ENCODE assay signal across 8 cellular contexts in the genomic region with DNA sequence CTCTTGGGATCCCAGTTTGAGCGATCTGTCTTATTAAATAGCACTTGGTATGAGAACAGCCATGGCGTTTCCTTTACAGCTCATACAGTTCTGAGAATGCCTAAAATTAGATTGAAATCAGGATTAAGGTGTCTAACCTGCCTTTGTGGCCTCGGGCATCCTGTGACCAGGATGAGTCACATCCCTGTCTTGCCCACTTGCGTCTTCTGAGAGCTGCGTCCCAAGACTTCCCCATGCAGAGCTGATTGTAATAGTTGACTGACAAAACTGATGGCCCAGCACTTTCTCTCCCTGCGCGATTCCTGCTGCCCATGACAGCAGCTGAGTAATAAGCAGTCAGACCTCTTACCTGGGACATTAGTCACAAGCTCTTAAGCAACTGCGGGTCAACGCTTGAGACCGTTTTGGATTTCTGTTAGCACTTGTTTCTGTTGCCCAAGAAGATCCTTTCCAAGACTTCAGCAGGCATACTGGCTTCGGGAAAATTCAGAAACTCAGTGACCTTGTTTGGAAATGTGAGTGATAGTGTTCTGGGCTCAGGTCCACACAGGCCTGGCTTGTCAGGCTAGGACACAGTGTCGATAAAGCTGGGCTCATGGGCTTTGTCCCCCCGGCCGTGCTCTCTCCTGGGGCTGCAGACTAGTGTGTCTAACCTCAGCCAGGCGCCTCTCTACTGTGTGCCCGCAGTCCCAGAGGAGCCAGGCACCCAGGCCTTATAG.
A peak's percentile ranks its signal among the peaks of the same experiment; 100 is the strongest.
DNase-seq lines count a peak whose midpoint lies in the region; ATAC-seq and TF ChIP-seq lines count a peak whose summit lies in the region.

No MANE protein-coding gene starts in this region.

- intact Hi-C loops in Panc1 (cut with micrococcal nuclease; ENCODE audit: unreplicated experiment): no loop called here

- CTCF ChIA-PET in GM10248 (lab: Yijun Ruan, JAX) (interaction anchor here (0.8 to 1.8 kb wide), 7 partner anchors 15 to 312 kb away, joined by 3 to 5 read pairs (median 3); no protein-coding TSS in a partner anchor), Panc1 (lab: Charles Lee) (no interaction called here)

- H3K4me1 ChIP-seq in Panc1 (ENCODE audit: control insufficient read depth, insufficient read depth, low read length) (no peaks in the 10 kb centered on the region), hepatocyte (ENCODE audit: insufficient read depth) (peaks cover 33% of the 10 kb centered on the region), Karpas-422 (ENCODE audit: low read length) (no peaks in the 10 kb centered on the region)

- peak; percentile 36 for DNase-seq in GM10248 (ENCODE audit: extremely low spot score)
- DNase-seq in Panc1 (ENCODE audit: low read depth, low spot score): no peak
- peak; percentile 29 for DNase-seq in activated gamma-delta T cell treated with anti-CD3 and anti-CD28 coated beads, Interleukin-2, amount 50 U/mL, for 16 hours (ENCODE audit: low read depth)
- DNase-seq in hepatocyte (ENCODE audit: low spot score): peak; percentile 58
- DNase-seq in stimulated activated CD4-positive, alpha-beta T cell treated with anti-CD3 and anti-CD28 coated beads, Interleukin-4, amount 100 ng/mL, for 48 hours (ENCODE audit: low read depth in 2 of 2): peak; percentile 49 to 72
- no peak for DNase-seq in Karpas-422
- DNase-seq in ecto neural progenitor cell (ENCODE audit: low spot score): no peak

- POLR2A ChIA-PET in GM10248 (lab: Yijun Ruan, JAX): interaction anchor here (0.5 to 1.0 kb wide), 2 partner anchors 170 to 1952 kb away, joined by 3 to 5 read pairs; a partner anchor contains a TSS
- POLR2A ChIA-PET in Panc1 (lab: Charles Lee): no interaction called here

- H4K20me1 ChIP-seq in hepatocyte (ENCODE audit: insufficient read depth, poor library complexity, severe bottlenecking) (no peaks in the 10 kb centered on the region), Karpas-422 (ENCODE audit: insufficient read depth, low read depth, low read length) (no peaks in the 10 kb centered on the region)

- H3K27ac ChIP-seq in Panc1 (ENCODE audit: low read length): no peak overlapping the region
- H3K27ac ChIP-seq in hepatocyte: peak overlapping the region; percentile 63
- H3K27ac ChIP-seq in Karpas-422 (ENCODE audit: low read length): no peak overlapping the region

- WGBS in hepatocyte (ENCODE audit: low lambda C conversion rate, missing lambda C conversion rate): 78% methylated on average over 16 of the region's 16 CpGs

- H3K9ac ChIP-seq in Karpas-422 (ENCODE audit: low read length): no peak overlapping the region

- H3K36me3 ChIP-seq in Panc1 (ENCODE audit: control insufficient read depth, insufficient read depth, low read length) (no peaks in the 10 kb centered on the region), hepatocyte (replicated peaks; ENCODE audit: insufficient read depth, low read depth) (no peaks in the 10 kb centered on the region), Karpas-422 (ENCODE audit: insufficient read depth, low read length) (no peaks in the 10 kb centered on the region)

- H3K9me3 ChIP-seq in Panc1 (ENCODE audit: control insufficient read depth, insufficient read depth, low read depth, low read length) (no peaks in the 10 kb centered on the region), hepatocyte (ENCODE audit: low read depth) (no peaks in the 10 kb centered on the region), Karpas-422 (ENCODE audit: low read length) (no peaks in the 10 kb centered on the region)

- H3K4me3 ChIP-seq in Panc1 (ENCODE audit: low read depth in 2 of 2, low read length in 2 of 2): no peak overlapping the region
- H3K4me3 ChIP-seq in hepatocyte: no peak overlapping the region
- no peak overlapping the region for H3K4me3 ChIP-seq in Karpas-422 (ENCODE audit: low read length)

- H3K9me2 ChIP-seq in hepatocyte (replicated peaks; ENCODE audit: insufficient read depth) (no peaks in the 10 kb centered on the region), Karpas-422 (replicated peaks; ENCODE audit: insufficient read depth, low read length) (no peaks in the 10 kb centered on the region)

- no TSS peak for BruUV-seq in Panc1 (replicated peaks; lab: Mats Ljungman, UMichigan)

- TF ChIP-seq CTCF in GM10248 (IDR thresholded peaks at IDR 0.05; ENCODE audit: control extremely low read depth, extremely low read depth, low read depth, missing control alignments): no peak
- TF ChIP-seq CTCF in Panc1 (IDR thresholded peaks at IDR 0.05): no peak
- no peak for TF ChIP-seq CTCF in hepatocyte (IDR thresholded peaks at IDR 0.05; ENCODE audit: poor library complexity)

- in situ Hi-C loops in Panc1 (cut with HindIII; ENCODE audit: low pct_unique_long_range_greater_than_20kb, low sequenced_read_pairs): no loop called here

- peak; percentile 78 for ATAC-seq in HG02588 (IDR thresholded peaks at IDR 0.05; ENCODE audit: unreplicated experiment)
- ATAC-seq in Panc1: peak; percentile 44; the same call in 1 of the 2 replicates

- H3K27me3 ChIP-seq in Panc1 (ENCODE audit: control insufficient read depth, insufficient read depth, low read length) (no peaks in the 10 kb centered on the region), hepatocyte (no peaks in the 10 kb centered on the region), Karpas-422 (ENCODE audit: low read length) (no peaks in the 10 kb centered on the region)

- H3K4me2 ChIP-seq in hepatocyte (no peak overlapping the region), Karpas-422 (ENCODE audit: low read depth, low read length, poor library complexity, severe bottlenecking) (no peak overlapping the region)

- H3K79me2 ChIP-seq in hepatocyte (no peaks in the 10 kb centered on the region), Karpas-422 (ENCODE audit: low read length) (no peaks in the 10 kb centered on the region)

- H2AFZ ChIP-seq in hepatocyte (no peak overlapping the region), Karpas-422 (ENCODE audit: low read length) (no peak overlapping the region)

Comparison
In these comparisons a context has a peak if more than half of its experiments do, and no peak if none do; other contexts are left out.
1. DNase-seq: peak in GM10248 (single experiment), activated gamma-delta T cell treated with anti-CD3 and anti-CD28 coated beads, Interleukin-2, amount 50 U/mL, for 16 hours (single experiment), hepatocyte (single experiment) and stimulated activated CD4-positive, alpha-beta T cell treated with anti-CD3 and anti-CD28 coated beads, Interleukin-4, amount 100 ng/mL, for 48 hours (2 of 2); none in Panc1 (single experiment), Karpas-422 (single experiment) and ecto neural progenitor cell (single experiment).